ENCODE assay signal across 21 cellular contexts in the genomic region with DNA sequence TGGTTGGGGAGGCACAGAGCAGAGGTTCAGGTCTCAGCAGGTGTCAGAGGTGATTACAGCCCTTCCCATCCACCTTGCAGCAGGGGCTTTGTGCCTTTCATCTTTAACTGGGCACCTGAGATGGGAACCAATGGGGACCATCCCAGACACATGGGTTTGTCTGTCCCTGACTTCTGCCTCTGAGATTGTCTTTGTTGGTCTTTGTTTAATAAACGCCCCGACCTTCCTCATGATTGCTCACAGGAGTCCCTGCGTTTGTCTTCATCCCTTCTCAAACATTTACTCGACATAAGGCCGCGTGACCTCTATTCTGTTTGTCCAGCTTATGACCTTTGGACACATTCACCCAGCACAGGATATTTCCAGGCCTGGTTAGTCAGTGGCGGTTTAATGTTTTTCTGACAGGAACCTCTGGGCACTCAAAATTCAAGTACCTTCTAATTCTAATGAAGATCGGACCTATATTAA. TPM values are rescaled to one million over a fixed set of nuclear protein-coding genes. Genes with fewer than 3 reads are reported as not detected.
DNase-seq lines count a peak whose midpoint lies in the region; TF ChIP-seq lines count a peak whose summit lies in the region.
"Had no signal": no experiment of that assay in that cellular context is flagged by ENCODE, and none has a peak within 500 bp of the region (broad histone marks: within the 10 kb centered on the region; RNA-seq: fewer than 3 reads in every experiment).

No MANE protein-coding gene starts in this region.

- peaks cover 84% of the 10 kb centered on the region for H3K36me3 ChIP-seq in BLaER1
- no peaks in the 10 kb centered on the region for H3K36me3 ChIP-seq in endocrine pancreas (ENCODE audit: control insufficient read depth, insufficient read depth, low read length)
- peaks cover 23 to 63% of the 10 kb centered on the region in 2 donors for H3K36me3 ChIP-seq in neuronal stem cell (replicated peaks in 1 of 2; ENCODE audit: control insufficient read depth in 2 of 2, insufficient read depth in 2 of 2, low read length in 2 of 2)
- no peaks in the 10 kb centered on the region for H3K36me3 ChIP-seq in smooth muscle cell (ENCODE audit: low read depth)
- H3K36me3 ChIP-seq in osteoblast (ENCODE audit: insufficient read depth, low read length), result peaks cover 19% of the 10 kb centered on the region

- peaks cover 99% of the 10 kb centered on the region for H4K20me1 ChIP-seq in BLaER1
- peaks cover 94% of the 10 kb centered on the region for H4K20me1 ChIP-seq in smooth muscle cell (ENCODE audit: low read depth)
- peaks cover 5% of the 10 kb centered on the region for H4K20me1 ChIP-seq in osteoblast (ENCODE audit: insufficient read depth, low read length)

- H3K4ac ChIP-seq in neuronal stem cell (ENCODE audit: low read length), result no peak overlapping the region

- no peak overlapping the region for H4K8ac ChIP-seq in neuronal stem cell (ENCODE audit: low read depth, low read length)

- peak; percentile 17 for DNase-seq in DMS53 treated with DMSO at 0.1 percent for 48 hours (lab: John Stamatoyannopoulos, UW; ENCODE audit: unreplicated experiment)
- no peak for DNase-seq in neuronal stem cell (ENCODE audit: low spot score)
- DNase-seq in GM13977 (ENCODE audit: low spot score), result no peak
- no peak for DNase-seq in smooth muscle cell (lab: John Stamatoyannopoulos, UW; ENCODE audit: unreplicated experiment)
- DNase-seq in SK-N-DZ (ENCODE audit: low spot score), result no peak
- DNase-seq in osteoblast (ENCODE audit: insufficient read length, low spot score, missing footprints), result no peak
- DNase-seq: activated CD4-positive, CD25-positive, alpha-beta regulatory T cell treated with anti-CD3 and anti-CD28 coated beads, Interleukin-2, amount 50 U/mL, for 72 hours; activated CD8-positive, alpha-beta memory T cell treated with anti-CD3 and anti-CD28 coated beads for 24 hours; activated naive CD8-positive, alpha-beta T cell treated with anti-CD3 and anti-CD28 coated beads for 36 hours; activated T-cell treated with anti-CD3 and anti-CD28 coated beads, Interleukin-2, amount 50 U/mL, for 72 hours; EL; lower lobe of right lung; NCI-H1417; NCI-H526; occipital lobe; RPMI8226; stimulated activated CD4-positive, alpha-beta T cell treated with anti-CD3 and anti-CD28 coated beads, Interleukin-1b, Interleukin-23, amount 100 ng/mL, for 48 hours; stimulated activated naive CD4-positive, alpha-beta T cell treated with Interleukin-2 at 50 U/mL for 16 hours had no signal

- no peak overlapping the region for H3K4me3 ChIP-seq in BLaER1
- H3K4me3 ChIP-seq in endocrine pancreas (ENCODE audit: control insufficient read depth, insufficient read depth, low read length), result peak overlapping the region; percentile 11
- H3K4me3 ChIP-seq in neuronal stem cell (ENCODE audit: low read length in 2 of 2), result no peak overlapping the region
- H3K4me3 ChIP-seq in smooth muscle cell, result no peak overlapping the region
- H3K4me3 ChIP-seq in osteoblast (ENCODE audit: insufficient read depth, low read length), result no peak overlapping the region
- H3K4me3 ChIP-seq: lower lobe of right lung, tibial nerve had no signal

- H3K79me1 ChIP-seq in neuronal stem cell (ENCODE audit: low read depth, low read length), result no peaks in the 10 kb centered on the region

- no peak overlapping the region for H2BK120ac ChIP-seq in neuronal stem cell (ENCODE audit: low read depth, low read length)

- no peak overlapping the region for H2AK5ac ChIP-seq in neuronal stem cell (ENCODE audit: low read depth, low read length)

- H2AFZ ChIP-seq in neuronal stem cell (ENCODE audit: low read length), result no peak overlapping the region
- no peak overlapping the region for H2AFZ ChIP-seq in smooth muscle cell (ENCODE audit: low read depth)
- H2AFZ ChIP-seq in osteoblast (ENCODE audit: low read length), result no peak overlapping the region

- H3K4me1 ChIP-seq in BLaER1 (peaks cover 60% of the 10 kb centered on the region), endocrine pancreas (ENCODE audit: control insufficient read depth, insufficient read depth, low read length) (no peaks in the 10 kb centered on the region), neuronal stem cell (ENCODE audit: control insufficient read depth in 2 of 2, insufficient read depth in 1 of 2, low read depth in 1 of 2, low read length in 2 of 2) (no peaks in the 10 kb centered on the region), smooth muscle cell (ENCODE audit: low read depth) (peaks cover 1% of the 10 kb centered on the region), osteoblast (ENCODE audit: insufficient read depth, low read length) (peaks cover 10% of the 10 kb centered on the region)

- peak overlapping the region; percentile 22; the same call in 1 of the 2 replicates for H3K9ac ChIP-seq in BLaER1
- no peak overlapping the region for H3K9ac ChIP-seq in endocrine pancreas (ENCODE audit: control insufficient read depth, insufficient read depth, low read length)
- H3K9ac ChIP-seq in neuronal stem cell (ENCODE audit: low read depth, low read length, poor library complexity), result peak overlapping the region; percentile 30
- no peak overlapping the region for H3K9ac ChIP-seq in smooth muscle cell (ENCODE audit: low read depth)

- no peaks in the 10 kb centered on the region for H3F3A ChIP-seq in smooth muscle cell (ENCODE audit: low read depth)

- no peak for TF ChIP-seq CTCF in GM13977 (IDR thresholded peaks at IDR 0.05; ENCODE audit: extremely low read depth, insufficient read depth, missing control alignments)
- TF ChIP-seq CTCF in smooth muscle cell (IDR thresholded peaks at IDR 0.05; ENCODE audit: borderline replicate concordance, insufficient read depth, poor library complexity, severe bottlenecking), result no peak
- no peak for TF ChIP-seq CTCF in osteoblast (IDR thresholded peaks at IDR 0.05; ENCODE audit: extremely low read depth, low read depth, low read length)

- H3K27ac ChIP-seq in BLaER1 (peak overlapping the region; percentile 78), neuronal stem cell (replicated peaks; ENCODE audit: low read length) (no peak overlapping the region), smooth muscle cell (ENCODE audit: low read depth) (no peak overlapping the region), osteoblast (ENCODE audit: low read depth, low read length) (no peak overlapping the region)
- H3K27ac ChIP-seq: lower lobe of right lung, tibial nerve had no signal

- peak overlapping the region; percentile 94 for H3K4me2 ChIP-seq in BLaER1
- H3K4me2 ChIP-seq in neuronal stem cell (ENCODE audit: insufficient read depth, low read length, poor library complexity, severe bottlenecking), result no peak overlapping the region
- no peak overlapping the region for H3K4me2 ChIP-seq in smooth muscle cell
- H3K4me2 ChIP-seq in osteoblast (ENCODE audit: insufficient read depth, low read length), result no peak overlapping the region

- in situ Hi-C loops in GM13977 (cut with MboI; ENCODE audit: low pct_unique_long_range_greater_than_20kb, low sequenced_read_pairs, unreplicated experiment), result no loop called here

- no peak overlapping the region for H2BK15ac ChIP-seq in neuronal stem cell (ENCODE audit: low read length)

- H2BK5ac ChIP-seq in neuronal stem cell (ENCODE audit: low read length), result no peak overlapping the region

- peaks cover 35% of the 10 kb centered on the region for H3K79me2 ChIP-seq in smooth muscle cell (ENCODE audit: low read depth)
- H3K79me2 ChIP-seq in osteoblast (ENCODE audit: insufficient read depth, low read length), result peaks cover 11% of the 10 kb centered on the region

- no CpG with 5 or more reads among the region's 8 CpGs for WGBS in neuronal stem cell (ENCODE audit: extremely low coverage in 2 of 2, insufficient read length in 2 of 2, insufficient replicate concordance in 1 of 2), 2 donors
- WGBS in smooth muscle cell (ENCODE audit: low lambda C conversion rate), result 94% methylated on average over 8 of the region's 8 CpGs

- H3K9me3 ChIP-seq in BLaER1 (no peaks in the 10 kb centered on the region; the same call in 1 of the 2 replicates), endocrine pancreas (ENCODE audit: control insufficient read depth, low read length) (no peaks in the 10 kb centered on the region), neuronal stem cell (replicated peaks in 1 of 2; ENCODE audit: control insufficient read depth in 2 of 2, insufficient read depth in 1 of 2, low read depth in 1 of 2, low read length in 2 of 2) (no peaks in the 10 kb centered on the region), smooth muscle cell (replicated peaks; ENCODE audit: low read depth) (no peaks in the 10 kb centered on the region), osteoblast (ENCODE audit: low read depth, low read length) (no peaks in the 10 kb centered on the region)
- H3K9me3 ChIP-seq: lower lobe of right lung, tibial nerve had no signal

- no peak overlapping the region for H4K91ac ChIP-seq in neuronal stem cell (ENCODE audit: low read depth, low read length, poor library complexity)

- H3K14ac ChIP-seq in neuronal stem cell (ENCODE audit: low read length), result no peak overlapping the region

- H3K18ac ChIP-seq in neuronal stem cell (ENCODE audit: low read length), result no peak overlapping the region

- no peaks in the 10 kb centered on the region for H3K27me3 ChIP-seq in BLaER1
- no peaks in the 10 kb centered on the region for H3K27me3 ChIP-seq in endocrine pancreas (ENCODE audit: control insufficient read depth, insufficient read depth, low read length)
- H3K27me3 ChIP-seq in neuronal stem cell (ENCODE audit: control insufficient read depth in 3 of 3, insufficient read depth in 3 of 3, low read depth in 1 of 3, low read length in 3 of 3), result no peaks in the 10 kb centered on the region
- H3K27me3 ChIP-seq in smooth muscle cell (ENCODE audit: low read depth), result no peaks in the 10 kb centered on the region
- no peaks in the 10 kb centered on the region for H3K27me3 ChIP-seq in osteoblast (ENCODE audit: insufficient read depth, low read length)
- H3K27me3 ChIP-seq: tibial nerve had no signal

- no peak overlapping the region for H2BK12ac ChIP-seq in neuronal stem cell (ENCODE audit: low read length)

- H3K23ac ChIP-seq in neuronal stem cell (ENCODE audit: low read depth, low read length, poor library complexity), result no peak overlapping the region

RNA-seq across cellular contexts. Expression of a gene that starts 5.9 kb away (rescaled TPM):
- polyA plus RNA-seq in neuronal stem cell (2013, experiment 1 of 2), result 7.7 TPM
- polyA plus RNA-seq in neuronal stem cell (2013, experiment 2 of 2), result 8.2 TPM
- 15.4 and 21.7 TPM in 2 replicates for total RNA-seq in smooth muscle cell
- 6.9 and 12.6 TPM in 2 replicates for polyA plus RNA-seq in smooth muscle cell
- 64.9 and 72.6 TPM in 2 replicates for polyA plus RNA-seq in SK-N-DZ (2014; cell fraction: cytosol; rRNA removed)
- polyA plus RNA-seq in SK-N-DZ (2014; cell fraction: nucleus; rRNA removed), result 21.9 and 28.3 TPM in 2 replicates
- total RNA-seq in osteoblast, result 14.1 and 14.7 TPM in 2 replicates

RNA-seq across cellular contexts. Expression of a gene that starts 47.4 kb away (rescaled TPM):
- polyA plus RNA-seq in neuronal stem cell (2013, experiment 1 of 2), result 17.7 TPM
- polyA plus RNA-seq in neuronal stem cell (2013, experiment 2 of 2), result 19.6 TPM
- 12.3 and 18.9 TPM in 2 replicates for total RNA-seq in smooth muscle cell
- 19.4 and 28.9 TPM in 2 replicates for polyA plus RNA-seq in smooth muscle cell
- 24.1 and 34.5 TPM in 2 replicates for polyA plus RNA-seq in SK-N-DZ (2014; cell fraction: cytosol; rRNA removed)
- polyA plus RNA-seq in SK-N-DZ (2014; cell fraction: nucleus; rRNA removed), result 57.5 and 59.6 TPM in 2 replicates
- 34.5 and 35.1 TPM in 2 replicates for total RNA-seq in osteoblast

RNA-seq across cellular contexts. Expression of a gene that starts 51.3 kb away (rescaled TPM):
- polyA plus RNA-seq in neuronal stem cell (2013, experiment 1 of 2), result 7.4 TPM
- 6.4 TPM for polyA plus RNA-seq in neuronal stem cell (2013, experiment 2 of 2)
- total RNA-seq in smooth muscle cell (2.1 and 4.3 TPM in 2 replicates), osteoblast (6.9 and 8.5 TPM in 2 replicates)
- 6.5 and 12.7 TPM in 2 replicates for polyA plus RNA-seq in smooth muscle cell
- polyA plus RNA-seq in SK-N-DZ (2014; cell fraction: cytosol; rRNA removed), result 4.5 and 5.5 TPM in 2 replicates
- polyA plus RNA-seq in SK-N-DZ (2014; cell fraction: nucleus; rRNA removed), result 3.5 and 9.3 TPM in 2 replicates

Comparison
In these comparisons a context has a peak if more than half of its experiments do, and no peak if none do; other contexts are left out.
1. H3K9ac ChIP-seq: peak in BLaER1 (single experiment) and neuronal stem cell (single experiment); none in endocrine pancreas (single experiment) and smooth muscle cell (single experiment).